4 cellular contexts compared by ENCODE assay signal in genomic region chr11:66440940-66441282, GRCh38. TPM values are rescaled to one million over a fixed set of nuclear protein-coding genes. Genes with fewer than 3 reads are reported as not detected.
"Had no signal": no experiment of that assay in that cellular context is flagged by ENCODE, and none has a peak within 500 bp of the region (broad histone marks: within the 10 kb centered on the region; RNA-seq: fewer than 3 reads in every experiment).

No MANE protein-coding gene starts in this region.

RNA-seq across cellular contexts. Expression of gene NPAS4, which starts 20.1 kb away (rescaled TPM):
- total RNA-seq: HT-29, HT1080, K562 had no signal
- polyA plus RNA-seq: IgD-negative memory B cell, K562 had no signal
